In the genomic region with DNA sequence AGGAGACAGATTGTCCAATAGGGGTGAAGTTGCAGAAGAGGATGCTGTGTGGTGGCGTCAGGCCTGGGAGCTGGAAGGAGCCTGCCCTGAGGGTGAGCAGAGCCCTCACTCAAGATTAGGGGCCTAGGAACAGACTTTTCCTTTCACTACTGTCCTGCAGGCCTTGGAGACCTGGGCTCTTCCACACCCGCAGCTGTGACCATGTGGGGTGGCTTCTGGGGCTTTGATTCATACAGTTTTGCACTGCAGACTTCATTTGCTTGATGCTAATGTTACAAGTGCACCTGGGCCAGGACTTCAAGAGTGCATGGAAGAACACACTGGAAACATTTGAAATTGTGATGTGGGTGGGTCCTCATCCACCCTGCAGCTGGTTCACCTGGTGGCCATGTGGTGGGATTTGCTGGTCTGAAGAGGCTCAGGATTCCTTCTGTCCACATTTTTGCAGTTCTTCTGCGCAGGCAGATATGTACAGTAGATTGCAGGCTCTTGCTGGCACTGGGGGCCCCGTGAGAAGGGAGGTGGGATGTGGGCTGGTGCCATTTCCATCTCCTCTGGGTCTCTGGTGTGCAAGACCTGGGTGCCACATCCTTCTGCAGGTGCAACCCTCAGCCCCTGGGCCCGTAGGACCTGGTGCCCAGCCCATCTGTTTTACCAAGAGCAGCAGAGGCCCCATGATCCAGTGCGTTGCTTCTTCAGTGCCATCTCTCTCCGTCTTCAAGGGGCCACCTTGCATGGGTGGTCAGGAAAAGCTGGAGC, we compare ENCODE assay signal across 21 cellular contexts. TPM values are rescaled to one million over a fixed set of nuclear protein-coding genes. Genes with fewer than 3 reads are reported as not detected.
"Had no signal": no experiment of that assay in that cellular context is flagged by ENCODE, and none has a peak within 500 bp of the region (broad histone marks: within the 10 kb centered on the region; RNA-seq: fewer than 3 reads in every experiment).

No MANE protein-coding gene starts in this region.

- H3K4me3 Mint-ChIP-seq: activated T-helper 1 cell treated with anti-CD3 and anti-CD28 coated beads, Interleukin-12 subunit alpha, Interleukin-12 subunit beta, Interleukin-2, Interleukin-4 antibody, amounts not matched to agents 30 ng/mL and 10 ng/mL and 1 ng/mL, durations not matched to agents 14 hours and 24 hours and 36 hours; brain; natural killer cell treated with Interleukin-12 subunit alpha and Interleukin-12 subunit beta and Interleukin-15 and Interleukin-18, amount 100 ng/mL, for 72 hours; stimulated activated memory B cell treated with anti-CD40 and anti-IgM and Interleukin-4, amounts not matched to agents 10 μg/mL and 1 μg/mL and 100 μg/mL, for 72 hours; T-helper 2 cell treated with Interferon-gamma antibody and Interleukin-4, amounts not matched to agents 5 μg/mL and 100 μg/mL, for 36 hours had no signal

- H3K27ac Mint-ChIP-seq: activated naive CD4-positive, alpha-beta T cell treated with anti-CD3 and anti-CD28 coated beads, Interleukin-2, amount 50 U/mL, for 72 hours; activated T-helper 1 cell treated with anti-CD3 and anti-CD28 coated beads, Interleukin-12 subunit alpha, Interleukin-12 subunit beta, Interleukin-2, Interleukin-4 antibody, amounts not matched to agents 30 ng/mL and 10 ng/mL and 1 ng/mL, durations not matched to agents 14 hours and 24 hours and 36 hours; natural killer cell treated with Interleukin-12 subunit alpha and Interleukin-12 subunit beta and Interleukin-15 and Interleukin-18, amount 100 ng/mL, for 72 hours; stimulated activated memory B cell treated with anti-CD40 and anti-IgM and Interleukin-4, amounts not matched to agents 10 μg/mL and 1 μg/mL and 100 μg/mL, for 72 hours; T-helper 2 cell treated with Interferon-gamma antibody and Interleukin-4, amounts not matched to agents 5 μg/mL and 100 μg/mL, for 36 hours had no signal

- H3K36me3 Mint-ChIP-seq: activated naive CD4-positive, alpha-beta T cell treated with anti-CD3 and anti-CD28 coated beads, Interleukin-2, amount 50 U/mL, for 72 hours; brain; natural killer cell treated with Interleukin-12 subunit alpha and Interleukin-12 subunit beta and Interleukin-15 and Interleukin-18, amount 100 ng/mL, for 72 hours; stimulated activated memory B cell treated with anti-CD40 and anti-IgM and Interleukin-4, amounts not matched to agents 10 μg/mL and 1 μg/mL and 100 μg/mL, for 72 hours had no signal

- ATAC-seq: activated naive CD4-positive, alpha-beta T cell treated with anti-CD3 and anti-CD28 coated beads, Interleukin-2, amount 50 U/mL, for 72 hours; gastrocnemius medialis; left ventricle myocardium superior; natural killer cell treated with Interleukin-12 subunit alpha and Interleukin-12 subunit beta and Interleukin-15 and Interleukin-18, amount 100 ng/mL, for 72 hours; sciatic nerve; SK-N-SH treated with all-trans-retinoic acid at 6 μM for 48 hours; stimulated activated memory B cell treated with anti-CD40 and anti-IgM and Interleukin-4, amounts not matched to agents 10 μg/mL and 1 μg/mL and 100 μg/mL, for 72 hours had no signal

- H3K9me3 Mint-ChIP-seq: activated naive CD4-positive, alpha-beta T cell treated with anti-CD3 and anti-CD28 coated beads, Interleukin-2, amount 50 U/mL, for 72 hours; activated T-helper 1 cell treated with anti-CD3 and anti-CD28 coated beads, Interleukin-12 subunit alpha, Interleukin-12 subunit beta, Interleukin-2, Interleukin-4 antibody, amounts not matched to agents 30 ng/mL and 10 ng/mL and 1 ng/mL, durations not matched to agents 14 hours and 24 hours and 36 hours; brain; natural killer cell treated with Interleukin-12 subunit alpha and Interleukin-12 subunit beta and Interleukin-15 and Interleukin-18, amount 100 ng/mL, for 72 hours; stimulated activated memory B cell treated with anti-CD40 and anti-IgM and Interleukin-4, amounts not matched to agents 10 μg/mL and 1 μg/mL and 100 μg/mL, for 72 hours; T-helper 2 cell treated with Interferon-gamma antibody and Interleukin-4, amounts not matched to agents 5 μg/mL and 100 μg/mL, for 36 hours had no signal

- H3K27ac ChIP-seq: esophagus squamous epithelium, gastrocnemius medialis, thoracic aorta, upper lobe of left lung, WERI-Rb-1 had no signal

- H3K27me3 Mint-ChIP-seq: brain had no signal

- H3K4me1 Mint-ChIP-seq: stimulated activated memory B cell treated with anti-CD40 and anti-IgM and Interleukin-4, amounts not matched to agents 10 μg/mL and 1 μg/mL and 100 μg/mL, for 72 hours had no signal

- H3K4me3 ChIP-seq: esophagus squamous epithelium, gastrocnemius medialis, thoracic aorta, upper lobe of left lung had no signal

- DNase-seq: activated CD4-positive, alpha-beta T cell treated with anti-CD3 and anti-CD28 coated beads for 1 hour; activated gamma-delta T cell treated with Interleukin-2 at 50 U/mL for 16 hours; aorta; esophagus squamous epithelium; gastrocnemius medialis; hippocampal formation; left ventricle myocardium superior; nucleus accumbens; small intestine; stimulated activated CD4-positive, alpha-beta T cell treated with anti-CD3 and anti-CD28 coated beads, Interleukin-2, amount 100 ng/mL, for 24 hours; WERI-Rb-1 had no signal

RNA-seq across cellular contexts. Expression of a gene that starts 9.9 kb away (rescaled TPM):
- total RNA-seq: activated naive CD4-positive, alpha-beta T cell treated with anti-CD3 and anti-CD28 coated beads, Interleukin-2, amount 50 U/mL, for 72 hours had no signal
